Comparison of ENCODE assay signal across 15 cellular contexts in the genomic region with DNA sequence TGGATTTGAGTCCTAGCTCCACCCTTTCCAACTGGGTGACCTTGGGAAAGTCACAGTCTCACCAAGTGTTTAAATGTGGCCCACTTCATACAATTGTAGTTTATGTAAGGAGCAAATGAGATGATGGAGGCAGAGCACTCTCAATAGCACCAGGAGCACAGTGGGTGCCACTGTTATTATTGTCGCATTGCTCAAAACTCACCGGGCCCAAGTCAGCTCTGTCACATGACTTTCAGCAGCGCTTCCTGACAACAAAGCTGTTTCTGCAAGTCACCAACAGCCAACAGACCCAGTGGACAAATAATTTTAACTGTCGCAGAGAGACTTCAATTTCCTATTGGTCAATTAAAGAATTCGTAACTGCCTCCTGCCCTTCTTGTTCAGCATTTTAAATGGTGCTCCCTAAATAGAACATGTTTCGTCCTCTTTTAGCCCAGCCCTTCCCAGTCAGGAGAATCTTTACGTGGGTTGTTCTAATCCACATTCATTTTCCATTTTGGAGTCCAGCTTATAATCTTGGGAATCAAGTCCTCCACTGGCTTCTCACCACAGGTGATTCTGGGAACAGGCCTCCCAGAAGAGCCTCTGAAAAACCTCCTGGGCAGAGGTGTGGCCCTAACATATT.
"Had no signal": no experiment of that assay in that cellular context is flagged by ENCODE, and none has a peak within 500 bp of the region (broad histone marks: within the 10 kb centered on the region; RNA-seq: fewer than 3 reads in every experiment).

No MANE protein-coding gene starts in this region.

- H3K27ac ChIP-seq: epithelial cell of prostate, gastroesophageal sphincter, neutrophil, tibial nerve had no signal

- H3K27me3 ChIP-seq: gastroesophageal sphincter, neutrophil, tibial nerve had no signal

- DNase-seq: activated CD4-positive, alpha-beta T cell treated with anti-CD3 and anti-CD28 coated beads, Interleukin-2, amount 10 ng/mL, durations not matched to agents 7 days and 5 days; activated CD8-positive, alpha-beta memory T cell treated with anti-CD3 and anti-CD28 coated beads, Interleukin-2, amount 50 U/mL, for 48 hours; activated naive CD4-positive, alpha-beta T cell; activated T-cell treated with anti-CD3 and anti-CD28 coated beads, Interleukin-2, amount 50 U/mL, for 72 hours; aorta; islet precursor cell; naive thymus-derived CD8-positive, alpha-beta T cell; stimulated activated CD4-positive, alpha-beta T cell treated with anti-CD3 and anti-CD28 coated beads, Interleukin-15, amount 100 ng/mL, for 24 hours; stimulated activated CD4-positive, alpha-beta T cell treated with anti-CD3 and anti-CD28 coated beads, Interleukin-4, amount 100 ng/mL, for 1 hour; stimulated activated naive CD4-positive, alpha-beta T cell had no signal

- H3K4me1 ChIP-seq: gastroesophageal sphincter had no signal

- H3K36me3 ChIP-seq: gastroesophageal sphincter, neutrophil, tibial nerve had no signal

- H3K4me3 ChIP-seq: gastroesophageal sphincter, skin epidermis, tibial nerve had no signal

- H3K9me3 ChIP-seq: gastroesophageal sphincter, neutrophil, tibial nerve had no signal
